In genomic region chr2:205998601-205999000, GRCh38 we compare ENCODE assay signal across 20 cellular contexts.
"Had no signal": no experiment of that assay in that cellular context is flagged by ENCODE, and none has a peak within 500 bp of the region (broad histone marks: within the 10 kb centered on the region; RNA-seq: fewer than 3 reads in every experiment).

No MANE protein-coding gene starts in this region.

- H3K9me3 Mint-ChIP-seq: activated naive CD4-positive, alpha-beta T cell treated with anti-CD3 and anti-CD28 coated beads for 36 hours; activated T-cell treated with anti-CD3 and anti-CD28 coated beads, Interleukin-2, amount 50 U/mL, for 24 hours; activated T-helper 2 cell treated with anti-CD3 and anti-CD28 coated beads, Interferon-gamma antibody, Interleukin-2, Interleukin-4, amounts not matched to agents 10 μg/mL and 5 μg/mL and 100 μg/mL, durations not matched to agents 14 hours and 24 hours and 36 hours; natural killer cell treated with Interleukin-12 subunit alpha and Interleukin-12 subunit beta and Interleukin-15 and Interleukin-18, amount 100 ng/mL, for 72 hours; stimulated activated naive CD8-positive, alpha-beta T cell treated with anti-CD3 and anti-CD28 coated beads, Interleukin-15, amount 100 ng/mL, for 72 hours; T-helper 2 cell treated with Interferon-gamma antibody and Interleukin-4, amounts not matched to agents 5 μg/mL and 100 μg/mL, for 36 hours had no signal

- H3K27me3 Mint-ChIP-seq: activated T-cell treated with anti-CD3 and anti-CD28 coated beads, Interleukin-2, amount 50 U/mL, for 24 hours; natural killer cell treated with Interleukin-12 subunit alpha and Interleukin-12 subunit beta and Interleukin-15 and Interleukin-18, amount 100 ng/mL, for 72 hours; stimulated activated naive CD8-positive, alpha-beta T cell treated with anti-CD3 and anti-CD28 coated beads, Interleukin-15, amount 100 ng/mL, for 72 hours had no signal

- DNase-seq: activated naive CD4-positive, alpha-beta T cell treated with anti-CD3 and anti-CD28 coated beads for 36 hours; activated T-cell treated with anti-CD3 and anti-CD28 coated beads, Interleukin-2, amount 50 U/mL, for 24 hours; aorta; central memory CD4-positive, alpha-beta T cell; dorsolateral prefrontal cortex; glutamatergic neuron; hippocampal formation; left ventricle myocardium inferior; mammary epithelial cell; midbrain; ovary; psoas muscle; stimulated activated CD4-positive, alpha-beta T cell treated with anti-CD3 and anti-CD28 coated beads, Interleukin-4, amount 100 ng/mL, for 24 hours; stimulated activated naive CD8-positive, alpha-beta T cell treated with anti-CD3 and anti-CD28 coated beads, Interleukin-15, amount 100 ng/mL, for 72 hours; tibial artery had no signal

- H3K4me3 Mint-ChIP-seq: activated naive CD4-positive, alpha-beta T cell treated with anti-CD3 and anti-CD28 coated beads for 36 hours; activated T-cell treated with anti-CD3 and anti-CD28 coated beads, Interleukin-2, amount 50 U/mL, for 24 hours; natural killer cell treated with Interleukin-12 subunit alpha and Interleukin-12 subunit beta and Interleukin-15 and Interleukin-18, amount 100 ng/mL, for 72 hours; stimulated activated naive CD8-positive, alpha-beta T cell treated with anti-CD3 and anti-CD28 coated beads, Interleukin-15, amount 100 ng/mL, for 72 hours; T-helper 2 cell treated with Interferon-gamma antibody and Interleukin-4, amounts not matched to agents 5 μg/mL and 100 μg/mL, for 36 hours had no signal

- H3K4me3 ChIP-seq: dorsolateral prefrontal cortex, esophagus muscularis mucosa, left ventricle myocardium inferior, ovary, psoas muscle, right atrium auricular region, tibial artery had no signal

- H3K27ac Mint-ChIP-seq: activated naive CD4-positive, alpha-beta T cell treated with anti-CD3 and anti-CD28 coated beads for 36 hours; activated T-helper 2 cell treated with anti-CD3 and anti-CD28 coated beads, Interferon-gamma antibody, Interleukin-2, Interleukin-4, amounts not matched to agents 10 μg/mL and 5 μg/mL and 100 μg/mL, durations not matched to agents 14 hours and 24 hours and 36 hours; natural killer cell treated with Interleukin-12 subunit alpha and Interleukin-12 subunit beta and Interleukin-15 and Interleukin-18, amount 100 ng/mL, for 72 hours; stimulated activated naive CD8-positive, alpha-beta T cell treated with anti-CD3 and anti-CD28 coated beads, Interleukin-15, amount 100 ng/mL, for 72 hours; T-helper 2 cell treated with Interferon-gamma antibody and Interleukin-4, amounts not matched to agents 5 μg/mL and 100 μg/mL, for 36 hours had no signal

- ATAC-seq: natural killer cell treated with Interleukin-12 subunit alpha and Interleukin-12 subunit beta and Interleukin-15 and Interleukin-18, amount 100 ng/mL, for 72 hours; psoas muscle; stimulated activated naive CD8-positive, alpha-beta T cell treated with anti-CD3 and anti-CD28 coated beads, Interleukin-15, amount 100 ng/mL, for 72 hours had no signal
